Comparison of ENCODE assay signal across 17 cellular contexts in the genomic region with DNA sequence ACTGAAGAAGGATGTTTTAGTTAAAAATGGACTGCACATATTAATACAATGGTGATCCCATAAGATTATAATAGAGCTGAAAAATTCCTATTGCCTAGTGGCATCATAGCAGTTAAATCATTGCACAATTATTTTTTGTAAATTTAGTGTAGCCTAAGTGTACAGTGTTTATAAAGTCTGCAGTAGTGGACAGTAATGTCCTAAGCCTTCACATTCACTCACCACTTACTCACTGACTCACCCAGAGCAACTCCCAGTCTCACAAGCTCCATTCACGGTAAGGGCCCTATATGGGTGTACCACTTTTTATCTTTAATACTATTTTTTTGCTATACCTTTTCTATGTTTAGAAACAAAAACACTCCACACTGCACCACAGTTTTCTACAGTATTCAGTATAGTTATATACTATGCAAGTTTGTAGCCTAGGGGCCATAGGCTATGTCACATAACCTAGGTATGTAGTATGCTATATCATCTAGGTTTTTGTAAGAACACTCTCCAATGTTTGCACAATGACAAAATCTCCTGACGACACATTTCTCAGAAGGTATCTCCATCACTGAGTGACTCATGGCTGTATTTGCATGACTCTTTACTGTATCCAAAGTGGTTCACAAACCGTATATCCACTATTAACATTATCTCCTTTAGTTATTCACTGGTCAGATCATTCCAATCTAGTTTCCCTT.
DNase-seq lines count a peak whose midpoint lies in the region; ATAC-seq and TF ChIP-seq lines count a peak whose summit lies in the region.
"Had no signal": no experiment of that assay in that cellular context is flagged by ENCODE, and none has a peak within 500 bp of the region (broad histone marks: within the 10 kb centered on the region; RNA-seq: fewer than 3 reads in every experiment).

No MANE protein-coding gene starts in this region.

- TF ChIP-seq CTCF in RWPE2 (IDR thresholded peaks at IDR 0.05; ENCODE audit: poor library complexity, severe bottlenecking) (no peak), fibroblast of pulmonary artery (IDR thresholded peaks at IDR 0.05; ENCODE audit: low read length, missing control alignments) (no peak), endodermal cell (conservative IDR thresholded peaks at IDR 0.05) (no peak)

- H3K9me3 ChIP-seq in RWPE2 (ENCODE audit: severe bottlenecking) (no peaks in the 10 kb centered on the region), endodermal cell (ENCODE audit: control insufficient read depth, low read length) (no peaks in the 10 kb centered on the region)
- H3K9me3 ChIP-seq: heart right ventricle, testis had no signal

- 72 to 83% methylated on average over 3 of the region's 3 CpGs for WGBS in endodermal cell (ENCODE audit: insufficient coverage in 1 of 2, insufficient read length in 1 of 2), 2 experiments

- H3K27me3 ChIP-seq in RWPE2 (ENCODE audit: insufficient read depth, poor library complexity, severe bottlenecking): no peaks in the 10 kb centered on the region
- no peaks in the 10 kb centered on the region for H3K27me3 ChIP-seq in endodermal cell (ENCODE audit: control insufficient read depth, insufficient read depth, low read length, poor library complexity, severe bottlenecking)
- H3K27me3 ChIP-seq: heart right ventricle, testis had no signal

- H3K27ac ChIP-seq in RWPE2 (ENCODE audit: poor library complexity, severe bottlenecking) (peak overlapping the region; percentile 86), endodermal cell (ENCODE audit: low read depth, low read length) (no peak overlapping the region)
- H3K27ac ChIP-seq: heart right ventricle, testis had no signal

- H3K4me1 Mint-ChIP-seq in activated T-cell treated with anti-CD3 and anti-CD28 coated beads, Interleukin-2, amount 50 U/mL, for 72 hours (ENCODE audit: low read depth): peaks cover 7% of the 10 kb centered on the region
- H3K4me1 Mint-ChIP-seq in stimulated activated effector memory CD8-positive, alpha-beta T cell treated with anti-CD3 and anti-CD28 coated beads, Interleukin-12 subunit alpha, Interleukin-12 subunit beta, amount 100 ng/mL, for 72 hours: peaks cover 6% of the 10 kb centered on the region
- peaks cover 5% of the 10 kb centered on the region for H3K4me1 Mint-ChIP-seq in endodermal cell

- peaks cover 0 to 3% of the 10 kb centered on the region in 2 donors for H3K36me3 Mint-ChIP-seq in activated T-cell treated with anti-CD3 and anti-CD28 coated beads, Interleukin-2, amount 50 U/mL, for 72 hours (ENCODE audit: insufficient read depth in 2 of 2)
- H3K36me3 Mint-ChIP-seq in stimulated activated effector memory CD8-positive, alpha-beta T cell treated with anti-CD3 and anti-CD28 coated beads, Interleukin-12 subunit alpha, Interleukin-12 subunit beta, amount 100 ng/mL, for 72 hours: no peaks in the 10 kb centered on the region
- no peaks in the 10 kb centered on the region for H3K36me3 Mint-ChIP-seq in endodermal cell (ENCODE audit: low read depth)
- H3K36me3 Mint-ChIP-seq: activated naive CD8-positive, alpha-beta T cell treated with anti-CD3 and anti-CD28 coated beads for 36 hours; CD8-positive, alpha-beta T cell had no signal

- H3K9ac ChIP-seq in endodermal cell (ENCODE audit: extremely low read depth, low read length, poor library complexity, severe bottlenecking): no peak overlapping the region

- H3K9me3 Mint-ChIP-seq in activated T-cell treated with anti-CD3 and anti-CD28 coated beads, Interleukin-2, amount 50 U/mL, for 72 hours: peaks cover 6% of the 10 kb centered on the region in 2 donors
- H3K9me3 Mint-ChIP-seq in stimulated activated effector memory CD8-positive, alpha-beta T cell treated with anti-CD3 and anti-CD28 coated beads, Interleukin-12 subunit alpha, Interleukin-12 subunit beta, amount 100 ng/mL, for 72 hours: no peaks in the 10 kb centered on the region
- no peaks in the 10 kb centered on the region for H3K9me3 Mint-ChIP-seq in endodermal cell
- H3K9me3 Mint-ChIP-seq: activated naive CD8-positive, alpha-beta T cell treated with anti-CD3 and anti-CD28 coated beads for 36 hours; CD8-positive, alpha-beta T cell had no signal

- H3K4me3 ChIP-seq in RWPE2 (ENCODE audit: severe bottlenecking): no peak overlapping the region
- no peak overlapping the region for H3K4me3 ChIP-seq in fibroblast of pulmonary artery (replicated peaks; ENCODE audit: low read depth, low read length)
- H3K4me3 ChIP-seq in endodermal cell (ENCODE audit: low read length): no peak overlapping the region
- H3K4me3 ChIP-seq: heart right ventricle, testis had no signal

- DNase-seq in activated T-cell treated with anti-CD3 and anti-CD28 coated beads, Interleukin-2, amount 50 U/mL, for 72 hours: no peak
- DNase-seq in activated T-cell treated with anti-CD3 and anti-CD28 coated beads, Interleukin-2, amount 50 U/mL, for 1 hour: no peak
- DNase-seq in RWPE2 (ENCODE audit: low spot score): no peak
- DNase-seq in fibroblast of pulmonary artery (ENCODE audit: low read depth): peak; percentile 46
- DNase-seq in stimulated activated effector memory CD8-positive, alpha-beta T cell treated with anti-CD3 and anti-CD28 coated beads, Interleukin-12 subunit alpha, Interleukin-12 subunit beta, amount 100 ng/mL, for 72 hours (ENCODE audit: low spot score in 2 of 2): no peak
- DNase-seq in GF-D8 (lab: John Stamatoyannopoulos, UW): no peak
- DNase-seq in GOT3 (lab: John Stamatoyannopoulos, UW): no peak
- DNase-seq in endodermal cell: no peak
- DNase-seq: ACHN; activated naive CD8-positive, alpha-beta T cell treated with anti-CD3 and anti-CD28 coated beads for 36 hours; activated T-cell treated with anti-CD3 and anti-CD28 coated beads for 4 hours; CD8-positive, alpha-beta T cell; cerebellar nuclear complex; heart right ventricle; kidney glomerular epithelial cell; testis had no signal

- no peak overlapping the region for H3K27ac Mint-ChIP-seq in activated T-cell treated with anti-CD3 and anti-CD28 coated beads, Interleukin-2, amount 50 U/mL, for 72 hours
- H3K27ac Mint-ChIP-seq in stimulated activated effector memory CD8-positive, alpha-beta T cell treated with anti-CD3 and anti-CD28 coated beads, Interleukin-12 subunit alpha, Interleukin-12 subunit beta, amount 100 ng/mL, for 72 hours: no peak overlapping the region
- no peak overlapping the region for H3K27ac Mint-ChIP-seq in endodermal cell
- H3K27ac Mint-ChIP-seq: activated naive CD8-positive, alpha-beta T cell treated with anti-CD3 and anti-CD28 coated beads for 36 hours; CD8-positive, alpha-beta T cell; T-helper 2 cell treated with Interferon-gamma antibody and Interleukin-4, amounts not matched to agents 5 μg/mL and 100 μg/mL, for 36 hours had no signal

- ATAC-seq in activated T-cell treated with anti-CD3 and anti-CD28 coated beads, Interleukin-2, amount 50 U/mL, for 72 hours (replicated peaks in 1 of 2): peak; percentile 54 to 75
- peak; percentile 93 for ATAC-seq in RWPE2 (ENCODE audit: low read depth)
- peak; percentile 76 for ATAC-seq in stimulated activated effector memory CD8-positive, alpha-beta T cell treated with anti-CD3 and anti-CD28 coated beads, Interleukin-12 subunit alpha, Interleukin-12 subunit beta, amount 100 ng/mL, for 72 hours
- ATAC-seq: CD8-positive, alpha-beta T cell; heart right ventricle had no signal

- H3K4me1 ChIP-seq in RWPE2 (ENCODE audit: insufficient read depth, poor library complexity, severe bottlenecking) (peaks cover 40% of the 10 kb centered on the region), endodermal cell (ENCODE audit: control insufficient read depth, insufficient read depth, low read length) (no peaks in the 10 kb centered on the region)
- H3K4me1 ChIP-seq: heart right ventricle, testis had no signal

- H3K4me3 Mint-ChIP-seq in activated T-cell treated with anti-CD3 and anti-CD28 coated beads, Interleukin-2, amount 50 U/mL, for 72 hours: no peak overlapping the region
- no peak overlapping the region for H3K4me3 Mint-ChIP-seq in stimulated activated effector memory CD8-positive, alpha-beta T cell treated with anti-CD3 and anti-CD28 coated beads, Interleukin-12 subunit alpha, Interleukin-12 subunit beta, amount 100 ng/mL, for 72 hours
- H3K4me3 Mint-ChIP-seq in endodermal cell: no peak overlapping the region
- H3K4me3 Mint-ChIP-seq: activated naive CD8-positive, alpha-beta T cell treated with anti-CD3 and anti-CD28 coated beads for 36 hours; CD8-positive, alpha-beta T cell; T-helper 2 cell treated with Interferon-gamma antibody and Interleukin-4, amounts not matched to agents 5 μg/mL and 100 μg/mL, for 36 hours had no signal

- no peaks in the 10 kb centered on the region for H3K36me3 ChIP-seq in RWPE2 (ENCODE audit: low read depth)
- no peaks in the 10 kb centered on the region for H3K36me3 ChIP-seq in endodermal cell (ENCODE audit: control insufficient read depth, insufficient read depth, low read length)
- H3K36me3 ChIP-seq: heart right ventricle had no signal

- H3K27me3 Mint-ChIP-seq in activated T-cell treated with anti-CD3 and anti-CD28 coated beads, Interleukin-2, amount 50 U/mL, for 72 hours (ENCODE audit: low read depth): no peaks in the 10 kb centered on the region
- no peaks in the 10 kb centered on the region for H3K27me3 Mint-ChIP-seq in endodermal cell (ENCODE audit: insufficient read depth)
- H3K27me3 Mint-ChIP-seq: activated naive CD8-positive, alpha-beta T cell treated with anti-CD3 and anti-CD28 coated beads for 36 hours had no signal
